1 cellular context compared by ENCODE assay signal in the genomic region with DNA sequence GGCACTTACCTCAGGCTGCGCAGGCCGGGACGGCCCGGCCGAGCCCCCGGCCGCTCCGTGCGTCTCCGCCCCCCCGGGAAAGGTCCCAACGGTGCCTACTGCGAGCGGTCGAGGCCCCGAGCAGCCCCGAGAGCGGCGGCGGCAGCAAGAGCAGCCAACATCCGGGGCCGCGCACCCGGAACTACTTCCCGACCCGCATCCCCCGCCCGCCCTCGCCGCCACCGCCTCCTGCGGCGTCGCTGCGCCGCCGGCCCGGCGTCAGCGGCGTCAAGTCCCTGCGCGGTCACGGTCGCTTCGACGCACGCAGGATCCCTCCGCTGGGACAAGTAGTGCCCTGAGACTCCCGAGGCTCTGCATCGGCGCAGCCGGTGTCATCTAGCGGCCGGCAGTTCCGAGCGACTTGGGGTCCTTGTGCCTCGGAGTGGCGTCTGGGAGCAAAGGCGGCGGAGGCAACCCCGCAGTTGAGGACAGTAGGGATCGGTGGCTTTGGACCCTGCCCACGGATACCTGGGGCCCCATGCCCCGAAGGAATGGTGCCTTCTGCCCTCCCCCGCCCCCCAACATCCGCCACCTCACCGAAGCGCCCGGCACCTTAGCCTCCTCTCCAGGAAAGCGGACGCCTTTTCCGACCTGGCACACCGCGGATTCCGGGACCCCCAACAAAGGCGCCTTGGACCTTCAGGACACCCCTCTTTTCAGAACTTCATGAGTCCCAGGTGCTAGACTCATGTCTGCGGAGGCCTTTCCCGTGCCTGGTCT.
TF ChIP-seq lines count a peak whose summit lies in the region.

A gene (minus strand): TSS at position 186 of the 759 bp plus-strand sequence. CDS start 24,142 bp downstream, outside the sequence.

TF ChIP-seq in HepG2, 621 proteins besides CTCF, POLR2A, EP300 and RAD21 (continued from another document and continues in another):
- TF ChIP-seq, protein P1, sequence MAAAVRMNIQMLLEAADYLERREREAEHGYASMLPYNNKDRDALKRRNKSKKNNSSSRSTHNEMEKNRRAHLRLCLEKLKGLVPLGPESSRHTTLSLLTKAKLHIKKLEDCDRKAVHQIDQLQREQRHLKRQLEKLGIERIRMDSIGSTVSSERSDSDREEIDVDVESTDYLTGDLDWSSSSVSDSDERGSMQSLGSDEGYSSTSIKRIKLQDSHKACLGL (CRISPR knock-in tag; IDR thresholded peaks at IDR 0.05): peak; percentile 77; the same call in 1 of the 2 replicates
- TF ChIP-seq, protein P2, sequence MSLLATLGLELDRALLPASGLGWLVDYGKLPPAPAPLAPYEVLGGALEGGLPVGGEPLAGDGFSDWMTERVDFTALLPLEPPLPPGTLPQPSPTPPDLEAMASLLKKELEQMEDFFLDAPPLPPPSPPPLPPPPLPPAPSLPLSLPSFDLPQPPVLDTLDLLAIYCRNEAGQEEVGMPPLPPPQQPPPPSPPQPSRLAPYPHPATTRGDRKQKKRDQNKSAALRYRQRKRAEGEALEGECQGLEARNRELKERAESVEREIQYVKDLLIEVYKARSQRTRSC (CRISPR knock-in tag; IDR thresholded peaks at IDR 0.05; ENCODE audit: low read depth): no peak
- TF ChIP-seq ETV6 (CRISPR knock-in tag; conservative IDR thresholded peaks at IDR 0.05) (peak; percentile 91; the same call in 1 of the 2 replicates), ZNF432 (CRISPR knock-in tag; IDR thresholded peaks at IDR 0.05; ENCODE audit: borderline replicate concordance) (no peak), ZNF652 (CRISPR knock-in tag; IDR thresholded peaks at IDR 0.05; ENCODE audit: borderline replicate concordance, low read depth) (0 out of 2 replicates have a peak, but pooled peaks have one; percentile 14), POLR2G (IDR thresholded peaks at IDR 0.05; ENCODE audit: low read depth, low read length) (peak; percentile 89), ZFP1 (CRISPR knock-in tag; IDR thresholded peaks at IDR 0.05) (no peak), SP4 (CRISPR knock-in tag; IDR thresholded peaks at IDR 0.05) (peak; percentile 93), ZNF460 (CRISPR knock-in tag; IDR thresholded peaks at IDR 0.05; ENCODE audit: borderline replicate concordance) (no peak; the same call in 1 of the 2 replicates), ZNF17 (CRISPR knock-in tag; IDR thresholded peaks at IDR 0.05) (no peak), ZNF367 (CRISPR knock-in tag; IDR thresholded peaks at IDR 0.05; ENCODE audit: borderline replicate concordance) (0 out of 2 replicates have a peak, but pooled peaks have one; percentile 33), ZNF331 (CRISPR knock-in tag; IDR thresholded peaks at IDR 0.05) (peak; percentile 98), KDM6A (CRISPR knock-in tag; IDR thresholded peaks at IDR 0.05; ENCODE audit: low read depth) (peak; percentile 14; the same call in 1 of the 2 replicates), GPN1 (CRISPR knock-in tag; IDR thresholded peaks at IDR 0.05; ENCODE audit: borderline replicate concordance) (peak; percentile 75; the same call in 1 of the 2 replicates), ZC3H4 (CRISPR knock-in tag; IDR thresholded peaks at IDR 0.05; ENCODE audit: borderline replicate concordance) (0 out of 2 replicates have a peak, but pooled peaks have one; percentile 48), RXRA (CRISPR knock-in tag; IDR thresholded peaks at IDR 0.05) (peak; percentile 67), ZNF34 (CRISPR knock-in tag; IDR thresholded peaks at IDR 0.05; ENCODE audit: borderline replicate concordance) (no peak), ZNF224 (CRISPR knock-in tag; IDR thresholded peaks at IDR 0.05) (0 out of 2 replicates have a peak, but pooled peaks have one; percentile 65), ZFP36L1 (CRISPR knock-in tag; IDR thresholded peaks at IDR 0.05) (0 out of 2 replicates have a peak, but pooled peaks have one; percentile 28), ZNF737 (CRISPR knock-in tag; IDR thresholded peaks at IDR 0.05; ENCODE audit: borderline replicate concordance) (no peak), MIER2 (CRISPR knock-in tag; IDR thresholded peaks at IDR 0.05) (peak; percentile 63; the same call in 1 of the 2 replicates), NFIB (CRISPR knock-in tag; IDR thresholded peaks at IDR 0.05; ENCODE audit: borderline replicate concordance) (no peak)
- TF ChIP-seq, protein P3, sequence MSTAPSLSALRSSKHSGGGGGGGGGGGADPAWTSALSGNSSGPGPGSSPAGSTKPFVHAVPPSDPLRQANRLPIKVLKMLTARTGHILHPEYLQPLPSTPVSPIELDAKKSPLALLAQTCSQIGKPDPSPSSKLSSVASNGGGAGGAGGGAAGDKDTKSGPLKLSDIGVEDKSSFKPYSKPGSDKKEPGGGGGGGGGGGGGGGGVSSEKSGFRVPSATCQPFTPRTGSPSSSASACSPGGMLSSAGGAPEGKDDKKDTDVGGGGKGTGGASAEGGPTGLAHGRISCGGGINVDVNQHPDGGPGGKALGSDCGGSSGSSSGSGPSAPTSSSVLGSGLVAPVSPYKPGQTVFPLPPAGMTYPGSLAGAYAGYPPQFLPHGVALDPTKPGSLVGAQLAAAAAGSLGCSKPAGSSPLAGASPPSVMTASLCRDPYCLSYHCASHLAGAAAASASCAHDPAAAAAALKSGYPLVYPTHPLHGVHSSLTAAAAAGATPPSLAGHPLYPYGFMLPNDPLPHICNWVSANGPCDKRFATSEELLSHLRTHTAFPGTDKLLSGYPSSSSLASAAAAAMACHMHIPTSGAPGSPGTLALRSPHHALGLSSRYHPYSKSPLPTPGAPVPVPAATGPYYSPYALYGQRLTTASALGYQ (CRISPR knock-in tag; IDR thresholded peaks at IDR 0.05): peak; percentile 72
- TF ChIP-seq, protein P4, sequence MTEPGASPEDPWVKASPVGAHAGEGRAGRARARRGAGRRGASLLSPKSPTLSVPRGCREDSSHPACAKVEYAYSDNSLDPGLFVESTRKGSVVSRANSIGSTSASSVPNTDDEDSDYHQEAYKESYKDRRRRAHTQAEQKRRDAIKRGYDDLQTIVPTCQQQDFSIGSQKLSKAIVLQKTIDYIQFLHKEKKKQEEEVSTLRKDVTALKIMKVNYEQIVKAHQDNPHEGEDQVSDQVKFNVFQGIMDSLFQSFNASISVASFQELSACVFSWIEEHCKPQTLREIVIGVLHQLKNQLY (CRISPR knock-in tag; IDR thresholded peaks at IDR 0.05): peak; percentile 56; the same call in 1 of the 2 replicates
- TF ChIP-seq, protein P5, sequence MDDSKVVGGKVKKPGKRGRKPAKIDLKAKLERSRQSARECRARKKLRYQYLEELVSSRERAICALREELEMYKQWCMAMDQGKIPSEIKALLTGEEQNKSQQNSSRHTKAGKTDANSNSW (CRISPR knock-in tag; IDR thresholded peaks at IDR 0.05; ENCODE audit: borderline replicate concordance): peak; percentile 92
- TF ChIP-seq, protein P6, sequence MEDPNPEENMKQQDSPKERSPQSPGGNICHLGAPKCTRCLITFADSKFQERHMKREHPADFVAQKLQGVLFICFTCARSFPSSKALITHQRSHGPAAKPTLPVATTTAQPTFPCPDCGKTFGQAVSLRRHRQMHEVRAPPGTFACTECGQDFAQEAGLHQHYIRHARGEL (CRISPR knock-in tag; IDR thresholded peaks at IDR 0.05): no peak
- TF ChIP-seq, protein P7, sequence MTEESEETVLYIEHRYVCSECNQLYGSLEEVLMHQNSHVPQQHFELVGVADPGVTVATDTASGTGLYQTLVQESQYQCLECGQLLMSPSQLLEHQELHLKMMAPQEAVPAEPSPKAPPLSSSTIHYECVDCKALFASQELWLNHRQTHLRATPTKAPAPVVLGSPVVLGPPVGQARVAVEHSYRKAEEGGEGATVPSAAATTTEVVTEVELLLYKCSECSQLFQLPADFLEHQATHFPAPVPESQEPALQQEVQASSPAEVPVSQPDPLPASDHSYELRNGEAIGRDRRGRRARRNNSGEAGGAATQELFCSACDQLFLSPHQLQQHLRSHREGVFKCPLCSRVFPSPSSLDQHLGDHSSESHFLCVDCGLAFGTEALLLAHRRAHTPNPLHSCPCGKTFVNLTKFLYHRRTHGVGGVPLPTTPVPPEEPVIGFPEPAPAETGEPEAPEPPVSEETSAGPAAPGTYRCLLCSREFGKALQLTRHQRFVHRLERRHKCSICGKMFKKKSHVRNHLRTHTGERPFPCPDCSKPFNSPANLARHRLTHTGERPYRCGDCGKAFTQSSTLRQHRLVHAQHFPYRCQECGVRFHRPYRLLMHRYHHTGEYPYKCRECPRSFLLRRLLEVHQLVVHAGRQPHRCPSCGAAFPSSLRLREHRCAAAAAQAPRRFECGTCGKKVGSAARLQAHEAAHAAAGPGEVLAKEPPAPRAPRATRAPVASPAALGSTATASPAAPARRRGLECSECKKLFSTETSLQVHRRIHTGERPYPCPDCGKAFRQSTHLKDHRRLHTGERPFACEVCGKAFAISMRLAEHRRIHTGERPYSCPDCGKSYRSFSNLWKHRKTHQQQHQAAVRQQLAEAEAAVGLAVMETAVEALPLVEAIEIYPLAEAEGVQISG (CRISPR knock-in tag; IDR thresholded peaks at IDR 0.05): peak; percentile 95
- TF ChIP-seq, protein P8, sequence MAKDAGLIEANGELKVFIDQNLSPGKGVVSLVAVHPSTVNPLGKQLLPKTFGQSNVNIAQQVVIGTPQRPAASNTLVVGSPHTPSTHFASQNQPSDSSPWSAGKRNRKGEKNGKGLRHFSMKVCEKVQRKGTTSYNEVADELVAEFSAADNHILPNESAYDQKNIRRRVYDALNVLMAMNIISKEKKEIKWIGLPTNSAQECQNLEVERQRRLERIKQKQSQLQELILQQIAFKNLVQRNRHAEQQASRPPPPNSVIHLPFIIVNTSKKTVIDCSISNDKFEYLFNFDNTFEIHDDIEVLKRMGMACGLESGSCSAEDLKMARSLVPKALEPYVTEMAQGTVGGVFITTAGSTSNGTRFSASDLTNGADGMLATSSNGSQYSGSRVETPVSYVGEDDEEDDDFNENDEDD (CRISPR knock-in tag; IDR thresholded peaks at IDR 0.05; ENCODE audit: borderline replicate concordance): peak; percentile 86; the same call in 1 of the 2 replicates
- TF ChIP-seq, protein P9, sequence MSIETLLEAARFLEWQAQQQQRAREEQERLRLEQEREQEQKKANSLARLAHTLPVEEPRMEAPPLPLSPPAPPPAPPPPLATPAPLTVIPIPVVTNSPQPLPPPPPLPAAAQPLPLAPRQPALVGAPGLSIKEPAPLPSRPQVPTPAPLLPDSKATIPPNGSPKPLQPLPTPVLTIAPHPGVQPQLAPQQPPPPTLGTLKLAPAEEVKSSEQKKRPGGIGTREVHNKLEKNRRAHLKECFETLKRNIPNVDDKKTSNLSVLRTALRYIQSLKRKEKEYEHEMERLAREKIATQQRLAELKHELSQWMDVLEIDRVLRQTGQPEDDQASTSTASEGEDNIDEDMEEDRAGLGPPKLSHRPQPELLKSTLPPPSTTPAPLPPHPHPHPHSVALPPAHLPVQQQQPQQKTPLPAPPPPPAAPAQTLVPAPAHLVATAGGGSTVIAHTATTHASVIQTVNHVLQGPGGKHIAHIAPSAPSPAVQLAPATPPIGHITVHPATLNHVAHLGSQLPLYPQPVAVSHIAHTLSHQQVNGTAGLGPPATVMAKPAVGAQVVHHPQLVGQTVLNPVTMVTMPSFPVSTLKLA (IDR thresholded peaks at IDR 0.05): no peak
- TF ChIP-seq, protein P10, sequence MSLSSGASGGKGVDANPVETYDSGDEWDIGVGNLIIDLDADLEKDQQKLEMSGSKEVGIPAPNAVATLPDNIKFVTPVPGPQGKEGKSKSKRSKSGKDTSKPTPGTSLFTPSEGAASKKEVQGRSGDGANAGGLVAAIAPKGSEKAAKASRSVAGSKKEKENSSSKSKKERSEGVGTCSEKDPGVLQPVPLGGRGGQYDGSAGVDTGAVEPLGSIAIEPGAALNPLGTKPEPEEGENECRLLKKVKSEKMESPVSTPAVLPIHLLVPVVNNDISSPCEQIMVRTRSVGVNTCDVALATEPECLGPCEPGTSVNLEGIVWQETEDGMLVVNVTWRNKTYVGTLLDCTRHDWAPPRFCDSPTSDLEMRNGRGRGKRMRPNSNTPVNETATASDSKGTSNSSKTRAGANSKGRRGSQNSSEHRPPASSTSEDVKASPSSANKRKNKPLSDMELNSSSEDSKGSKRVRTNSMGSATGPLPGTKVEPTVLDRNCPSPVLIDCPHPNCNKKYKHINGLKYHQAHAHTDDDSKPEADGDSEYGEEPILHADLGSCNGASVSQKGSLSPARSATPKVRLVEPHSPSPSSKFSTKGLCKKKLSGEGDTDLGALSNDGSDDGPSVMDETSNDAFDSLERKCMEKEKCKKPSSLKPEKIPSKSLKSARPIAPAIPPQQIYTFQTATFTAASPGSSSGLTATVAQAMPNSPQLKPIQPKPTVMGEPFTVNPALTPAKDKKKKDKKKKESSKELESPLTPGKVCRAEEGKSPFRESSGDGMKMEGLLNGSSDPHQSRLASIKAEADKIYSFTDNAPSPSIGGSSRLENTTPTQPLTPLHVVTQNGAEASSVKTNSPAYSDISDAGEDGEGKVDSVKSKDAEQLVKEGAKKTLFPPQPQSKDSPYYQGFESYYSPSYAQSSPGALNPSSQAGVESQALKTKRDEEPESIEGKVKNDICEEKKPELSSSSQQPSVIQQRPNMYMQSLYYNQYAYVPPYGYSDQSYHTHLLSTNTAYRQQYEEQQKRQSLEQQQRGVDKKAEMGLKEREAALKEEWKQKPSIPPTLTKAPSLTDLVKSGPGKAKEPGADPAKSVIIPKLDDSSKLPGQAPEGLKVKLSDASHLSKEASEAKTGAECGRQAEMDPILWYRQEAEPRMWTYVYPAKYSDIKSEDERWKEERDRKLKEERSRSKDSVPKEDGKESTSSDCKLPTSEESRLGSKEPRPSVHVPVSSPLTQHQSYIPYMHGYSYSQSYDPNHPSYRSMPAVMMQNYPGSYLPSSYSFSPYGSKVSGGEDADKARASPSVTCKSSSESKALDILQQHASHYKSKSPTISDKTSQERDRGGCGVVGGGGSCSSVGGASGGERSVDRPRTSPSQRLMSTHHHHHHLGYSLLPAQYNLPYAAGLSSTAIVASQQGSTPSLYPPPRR (CRISPR knock-in tag; IDR thresholded peaks at IDR 0.05; ENCODE audit: borderline replicate concordance): peak; percentile 79
- TF ChIP-seq, protein P11, sequence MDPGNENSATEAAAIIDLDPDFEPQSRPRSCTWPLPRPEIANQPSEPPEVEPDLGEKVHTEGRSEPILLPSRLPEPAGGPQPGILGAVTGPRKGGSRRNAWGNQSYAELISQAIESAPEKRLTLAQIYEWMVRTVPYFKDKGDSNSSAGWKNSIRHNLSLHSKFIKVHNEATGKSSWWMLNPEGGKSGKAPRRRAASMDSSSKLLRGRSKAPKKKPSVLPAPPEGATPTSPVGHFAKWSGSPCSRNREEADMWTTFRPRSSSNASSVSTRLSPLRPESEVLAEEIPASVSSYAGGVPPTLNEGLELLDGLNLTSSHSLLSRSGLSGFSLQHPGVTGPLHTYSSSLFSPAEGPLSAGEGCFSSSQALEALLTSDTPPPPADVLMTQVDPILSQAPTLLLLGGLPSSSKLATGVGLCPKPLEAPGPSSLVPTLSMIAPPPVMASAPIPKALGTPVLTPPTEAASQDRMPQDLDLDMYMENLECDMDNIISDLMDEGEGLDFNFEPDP (CRISPR knock-in tag; conservative IDR thresholded peaks at IDR 0.05): no peak
- TF ChIP-seq, protein P12, sequence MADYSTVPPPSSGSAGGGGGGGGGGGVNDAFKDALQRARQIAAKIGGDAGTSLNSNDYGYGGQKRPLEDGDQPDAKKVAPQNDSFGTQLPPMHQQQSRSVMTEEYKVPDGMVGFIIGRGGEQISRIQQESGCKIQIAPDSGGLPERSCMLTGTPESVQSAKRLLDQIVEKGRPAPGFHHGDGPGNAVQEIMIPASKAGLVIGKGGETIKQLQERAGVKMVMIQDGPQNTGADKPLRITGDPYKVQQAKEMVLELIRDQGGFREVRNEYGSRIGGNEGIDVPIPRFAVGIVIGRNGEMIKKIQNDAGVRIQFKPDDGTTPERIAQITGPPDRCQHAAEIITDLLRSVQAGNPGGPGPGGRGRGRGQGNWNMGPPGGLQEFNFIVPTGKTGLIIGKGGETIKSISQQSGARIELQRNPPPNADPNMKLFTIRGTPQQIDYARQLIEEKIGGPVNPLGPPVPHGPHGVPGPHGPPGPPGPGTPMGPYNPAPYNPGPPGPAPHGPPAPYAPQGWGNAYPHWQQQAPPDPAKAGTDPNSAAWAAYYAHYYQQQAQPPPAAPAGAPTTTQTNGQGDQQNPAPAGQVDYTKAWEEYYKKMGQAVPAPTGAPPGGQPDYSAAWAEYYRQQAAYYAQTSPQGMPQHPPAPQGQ (CRISPR knock-in tag; IDR thresholded peaks at IDR 0.05; ENCODE audit: borderline replicate concordance): peak; percentile 67; the same call in 1 of the 2 replicates
